9 cellular contexts compared by ENCODE assay signal in the genomic region with DNA sequence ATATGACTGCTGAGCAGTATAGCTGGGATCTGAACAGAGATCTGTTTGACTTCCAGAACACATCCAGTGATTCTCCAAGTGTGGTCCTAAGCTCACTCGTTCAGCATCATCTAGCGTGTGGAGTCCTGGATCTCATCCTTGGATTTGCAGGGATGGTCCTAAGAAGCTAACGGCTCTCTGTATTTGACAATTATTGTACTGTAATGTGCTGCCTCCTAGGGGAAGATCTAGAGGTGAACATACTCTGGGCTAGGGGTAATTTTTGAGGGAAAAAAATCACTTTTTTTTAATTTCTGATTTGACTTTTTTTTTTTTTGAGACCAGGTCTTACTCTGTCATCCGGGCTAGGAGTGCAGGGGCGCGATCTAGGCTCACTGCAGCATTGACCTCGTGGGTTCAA. TPM values are rescaled to one million over a fixed set of nuclear protein-coding genes. Genes with fewer than 3 reads are reported as not detected.
DNase-seq lines count a peak whose midpoint lies in the region; ATAC-seq, FAIRE-seq and TF ChIP-seq lines count a peak whose summit lies in the region.
"Had no signal": no experiment of that assay in that cellular context is flagged by ENCODE, and none has a peak within 500 bp of the region (broad histone marks: within the 10 kb centered on the region; RNA-seq: fewer than 3 reads in every experiment).

No MANE protein-coding gene starts in this region.

- H3K27ac ChIP-seq in right atrium auricular region (no peak overlapping the region), HepG2 (ENCODE audit: extremely low read length, insufficient read depth, low read length) (no peak overlapping the region), ovary (no peak overlapping the region)

- DNase-seq in right atrium auricular region (ENCODE audit: low spot score): no peak
- DNase-seq in left cardiac atrium: no peak
- DNase-seq in NCI-H2227 (lab: John Stamatoyannopoulos, UW; ENCODE audit: unreplicated experiment): peak; percentile 49
- peak; percentile 59 for DNase-seq in astrocyte of the cerebellum (ENCODE audit: low read depth)
- DNase-seq in HepG2 (ENCODE audit: low spot score): peak; percentile 39
- no peak for DNase-seq in ovary

- CTCF ChIA-PET in HepG2 (lab: Yijun Ruan, JAX; ENCODE audit: low intra/inter-chr PET ratio, low total read pairs): interaction anchor here (1.8 to 2.5 kb wide), 2 partner anchors 30 to 125 kb away, joined by 6 to 10 read pairs; no protein-coding TSS in a partner anchor

- peak overlapping the region; percentile 91; the same call in 1 of the 2 replicates for H3K4me2 ChIP-seq in HepG2 (ENCODE audit: low read depth, low read length)

- no peak overlapping the region for H3K9ac ChIP-seq in HepG2 (ENCODE audit: insufficient read depth, low read depth, low read length)

- no peak for FAIRE-seq in HepG2 (lab: Jason Lieb, UNC)
- FAIRE-seq: colon had no signal

- no TSS peak for BruUV-seq in HepG2 (replicated peaks; lab: Mats Ljungman, UMichigan)

- ATAC-seq in left cardiac atrium: no peak
- no peak for ATAC-seq in HepG2
- no peak for ATAC-seq in GM21423 (IDR thresholded peaks at IDR 0.05; ENCODE audit: unreplicated experiment)
- ATAC-seq in HG03039 (IDR thresholded peaks at IDR 0.05; ENCODE audit: unreplicated experiment): no peak

- TF ChIP-seq RAD21 in HepG2 (CRISPR knock-in tag; IDR thresholded peaks at IDR 0.05): no peak

- TF ChIP-seq POLR2A in HepG2 (IDR thresholded peaks at IDR 0.05; ENCODE audit: insufficient read depth in 1 of 2, low read depth in 2 of 2, low read length in 2 of 2) (no peak), ovary (IDR thresholded peaks at IDR 0.05) (no peak)

- H3K9me3 ChIP-seq in right atrium auricular region (no peaks in the 10 kb centered on the region), HepG2 (ENCODE audit: low read length) (no peaks in the 10 kb centered on the region), ovary (no peaks in the 10 kb centered on the region)

- peak; percentile 28 to 60 for TF ChIP-seq CTCF in right atrium auricular region (IDR thresholded peaks at IDR 0.05)
- peak; percentile 68 for TF ChIP-seq CTCF in astrocyte of the cerebellum (IDR thresholded peaks at IDR 0.05; ENCODE audit: low read depth, low read length, missing control alignments)
- peak; percentile 53 for TF ChIP-seq CTCF in HepG2 (CRISPR knock-in tag; IDR thresholded peaks at IDR 0.05)
- TF ChIP-seq CTCF in ovary (IDR thresholded peaks at IDR 0.05): peak in 1 of 3 donors; percentile 26

- peaks cover 0 to 19% of the 10 kb centered on the region in 2 donors for H3K4me1 ChIP-seq in right atrium auricular region
- peaks cover 57% of the 10 kb centered on the region for H3K4me1 ChIP-seq in HepG2 (ENCODE audit: insufficient read depth, low read length)
- peaks cover 7% of the 10 kb centered on the region for H3K4me1 ChIP-seq in ovary (ENCODE audit: insufficient read depth)

- H4K20me1 ChIP-seq in HepG2 (ENCODE audit: insufficient read depth, low read length): no peaks in the 10 kb centered on the region

- H2AFZ ChIP-seq in HepG2 (ENCODE audit: low read length): no peak overlapping the region

- H3K4me3 ChIP-seq in right atrium auricular region (no peak overlapping the region), astrocyte of the cerebellum (ENCODE audit: low read depth, low read length) (no peak overlapping the region), HepG2 (replicated peaks in 1 of 3; ENCODE audit: insufficient read depth in 1 of 3, low read depth in 2 of 3, low read length in 3 of 3) (no peak overlapping the region), ovary (no peak overlapping the region)

- H3K36me3 ChIP-seq in right atrium auricular region: no peaks in the 10 kb centered on the region
- H3K36me3 ChIP-seq in HepG2 (replicated peaks in 1 of 2; ENCODE audit: control insufficient read depth in 1 of 2, insufficient read depth in 2 of 2, low read length in 2 of 2): no peaks in the 10 kb centered on the region
- H3K36me3 ChIP-seq in ovary: no peaks in the 10 kb centered on the region

- no peaks in the 10 kb centered on the region for H3K27me3 ChIP-seq in right atrium auricular region
- H3K27me3 ChIP-seq in HepG2 (ENCODE audit: control insufficient read depth in 1 of 2, insufficient read depth in 2 of 2, low read length in 2 of 2): no peaks in the 10 kb centered on the region
- H3K27me3 ChIP-seq in ovary: no peaks in the 10 kb centered on the region

- intact Hi-C loops in left cardiac atrium (cut with DNase I): loop anchor here in 1 of 2 donors (5.0 to 10.0 kb wide), 2 partner anchors 130 to 327 kb away; no protein-coding TSS in a partner anchor
- intact Hi-C loops in HepG2 (cut with micrococcal nuclease; ENCODE audit: unreplicated experiment): loop anchor here (1.0 kb wide), 1 partner anchor 125 kb away; no protein-coding TSS in a partner anchor
- intact Hi-C loops in ovary (cut with DNase I): no loop called here

- TF ChIP-seq EP300 in HepG2 (IDR thresholded peaks at IDR 0.05; ENCODE audit: low read depth in 2 of 2, low read length in 2 of 2) (no peak), HepG2 (CRISPR knock-in tag; IDR thresholded peaks at IDR 0.05; ENCODE audit: borderline replicate concordance) (no peak), ovary (IDR thresholded peaks at IDR 0.05) (no peak)

- 56% methylated on average over 7 of the region's 7 CpGs for WGBS in HepG2 (ENCODE audit: low lambda C conversion rate)
- 42 to 58% (median 47%) methylated on average over 7 of the region's 7 CpGs for WGBS in ovary, 3 donors

- no peaks in the 10 kb centered on the region for H3K79me2 ChIP-seq in HepG2 (ENCODE audit: insufficient read depth, low read length)

- POLR2A ChIA-PET in HepG2 (lab: Yijun Ruan, JAX): interaction anchor here (0.7 to 1.4 kb wide), 2 partner anchors 18 to 38 kb away, joined by 3 to 5 read pairs; a partner anchor contains a TSS

- in situ Hi-C loops in astrocyte of the cerebellum (cut with HindIII; ENCODE audit: low sequenced_read_pairs): no loop called here
- in situ Hi-C loops in HepG2 (cut with HindIII; ENCODE audit: extremely low pct_ligation_motif_present, low pct_unique_long_range_greater_than_20kb): no loop called here

RNA-seq across cellular contexts. Expression of a gene that starts 1.5 kb away (rescaled TPM):
- 10 to 100 TPM in 1 of 2 donors, 1 to 10 TPM in 1; 7.2 to 12.0 TPM for total RNA-seq in right atrium auricular region
- 10 to 100 TPM in 1 of 2 donors, 1 to 10 TPM in 1; 6.3 to 12.6 TPM for total RNA-seq in left cardiac atrium
- 6.3 and 7.9 TPM in 2 replicates for total RNA-seq in HepG2 (2016; rRNA removed; fragmentation: Illumina TruSeq; extraction: Trizol)
- 0.44 and 0.81 TPM in 2 replicates for total RNA-seq in HepG2 (2016; cell fraction: cytosol; rRNA removed; fragmentation: Illumina TruSeq; extraction: Trizol; ENCODE audit: low read depth)
- 6.9 and 8.1 TPM in 2 replicates for total RNA-seq in HepG2 (2016; cell fraction: insoluble cytoplasmic fraction; rRNA removed; fragmentation: Illumina TruSeq; extraction: Trizol)
- total RNA-seq in HepG2 (2016; cell fraction: membrane; rRNA removed; fragmentation: Illumina TruSeq; extraction: Trizol): 1.8 and 2.6 TPM in 2 replicates
- 7.9 and 8.8 TPM in 2 replicates for total RNA-seq in HepG2 (2016; cell fraction: nucleus; rRNA removed; fragmentation: Illumina TruSeq; extraction: Trizol)
- polyA plus RNA-seq in HepG2 (2011; rRNA removed): 1.9 and 2.2 TPM in 2 replicates
- polyA plus RNA-seq in HepG2 (2011; cell fraction: cytosol; rRNA removed): 1.0 and 2.0 TPM in 2 replicates
- polyA plus RNA-seq in HepG2 (2011; cell fraction: nucleus; rRNA removed): 0.74 and 1.4 TPM in 2 replicates
- polyA plus RNA-seq in HepG2 (2012): 1.9 and 2.5 TPM in 2 replicates
- polyA plus RNA-seq in HepG2 (2016; cell fraction: cytosol; fragmentation: Illumina TruSeq; extraction: Trizol; ENCODE audit: low read depth): 0.12 and 0.19 TPM in 2 replicates
- 2.6 and 2.7 TPM in 2 replicates for polyA plus RNA-seq in HepG2 (2016; cell fraction: insoluble cytoplasmic fraction; fragmentation: Illumina TruSeq; extraction: Trizol; ENCODE audit: low read depth)
- polyA plus RNA-seq in HepG2 (2016; cell fraction: membrane; fragmentation: Illumina TruSeq; extraction: Trizol; ENCODE audit: low read depth): 0.38 and 0.41 TPM in 2 replicates
- polyA plus RNA-seq in HepG2 (2016; cell fraction: nucleus; fragmentation: Illumina TruSeq; extraction: Trizol; ENCODE audit: insufficient read depth, low read depth): 5.0 and 5.5 TPM in 2 replicates
- 14.1 and 15.8 TPM in 2 replicates for polyA minus RNA-seq in HepG2 (2011; rRNA and poly(A)+ RNA removed; ENCODE audit: low replicate concordance)
- 5.9 and 6.4 TPM in 2 replicates for polyA minus RNA-seq in HepG2 (2011; cell fraction: cytosol; rRNA and poly(A)+ RNA removed)
- 4.9 and 5.8 TPM in 2 replicates for polyA minus RNA-seq in HepG2 (2011; cell fraction: nucleus; rRNA and poly(A)+ RNA removed)
- total RNA-seq in ovary: 10 to 100 TPM; 11.0 to 19.0 (median 16.9) TPM
- 10 to 100 TPM in 1 of 2 donors, 1 to 10 TPM in 1; 4.4 to 13.3 TPM for polyA plus RNA-seq in ovary

RNA-seq across cellular contexts. Expression of a gene that starts 17.4 kb away (rescaled TPM):
- total RNA-seq in right atrium auricular region: under 1 TPM in 1 of 2 donors, not detected in 1; 0.08 TPM
- under 1 TPM in 1 of 2 donors, not detected in 1; 0.16 TPM for total RNA-seq in left cardiac atrium
- not detected in 2 replicates for total RNA-seq in HepG2 (2016; rRNA removed; fragmentation: Illumina TruSeq; extraction: Trizol)
- total RNA-seq in HepG2 (2016; cell fraction: cytosol; rRNA removed; fragmentation: Illumina TruSeq; extraction: Trizol; ENCODE audit: low read depth): not detected in 2 replicates
- total RNA-seq in HepG2 (2016; cell fraction: insoluble cytoplasmic fraction; rRNA removed; fragmentation: Illumina TruSeq; extraction: Trizol): not detected in 2 replicates
- total RNA-seq in HepG2 (2016; cell fraction: membrane; rRNA removed; fragmentation: Illumina TruSeq; extraction: Trizol): not detected in 2 replicates
- not detected in 2 replicates for total RNA-seq in HepG2 (2016; cell fraction: nucleus; rRNA removed; fragmentation: Illumina TruSeq; extraction: Trizol)
- 0.01 TPM in 2 replicates for polyA plus RNA-seq in HepG2 (2011; rRNA removed)
- not detected in 2 replicates for polyA plus RNA-seq in HepG2 (2011; cell fraction: cytosol; rRNA removed)
- not detected in 2 replicates for polyA plus RNA-seq in HepG2 (2011; cell fraction: nucleus; rRNA removed)
- not detected in 2 replicates for polyA plus RNA-seq in HepG2 (2012)
- polyA plus RNA-seq in HepG2 (2016; cell fraction: cytosol; fragmentation: Illumina TruSeq; extraction: Trizol; ENCODE audit: low read depth): not detected in 2 replicates
- not detected in 2 replicates for polyA plus RNA-seq in HepG2 (2016; cell fraction: insoluble cytoplasmic fraction; fragmentation: Illumina TruSeq; extraction: Trizol; ENCODE audit: low read depth)
- not detected in 2 replicates for polyA plus RNA-seq in HepG2 (2016; cell fraction: membrane; fragmentation: Illumina TruSeq; extraction: Trizol; ENCODE audit: low read depth)
- not detected in 2 replicates for polyA plus RNA-seq in HepG2 (2016; cell fraction: nucleus; fragmentation: Illumina TruSeq; extraction: Trizol; ENCODE audit: insufficient read depth, low read depth)
- 0.10 TPM in 1 of 2 replicates, not detected in the other for polyA minus RNA-seq in HepG2 (2011; rRNA and poly(A)+ RNA removed; ENCODE audit: low replicate concordance)
- not detected in 2 replicates for polyA minus RNA-seq in HepG2 (2011; cell fraction: cytosol; rRNA and poly(A)+ RNA removed)
- not detected in 2 replicates for polyA minus RNA-seq in HepG2 (2011; cell fraction: nucleus; rRNA and poly(A)+ RNA removed)
- under 1 TPM; 0.05 to 0.46 (median 0.13) TPM for total RNA-seq in ovary
- polyA plus RNA-seq in ovary: under 1 TPM; 0.25 to 0.68 TPM

RNA-seq across cellular contexts. Expression of a gene that starts 38.4 kb away (rescaled TPM):
- total RNA-seq in right atrium auricular region (1 to 10 TPM; 1.6 to 2.3 TPM), left cardiac atrium (1 to 10 TPM; 3.3 to 4.1 TPM), HepG2 (2016; rRNA removed; fragmentation: Illumina TruSeq; extraction: Trizol) (2.1 TPM in 2 replicates), ovary (1 to 10 TPM; 2.0 to 6.1 (median 5.5) TPM)
- total RNA-seq in HepG2 (2016; cell fraction: cytosol; rRNA removed; fragmentation: Illumina TruSeq; extraction: Trizol; ENCODE audit: low read depth): 0.09 and 0.61 TPM in 2 replicates
- 1.7 and 1.9 TPM in 2 replicates for total RNA-seq in HepG2 (2016; cell fraction: insoluble cytoplasmic fraction; rRNA removed; fragmentation: Illumina TruSeq; extraction: Trizol)
- 1.3 and 1.5 TPM in 2 replicates for total RNA-seq in HepG2 (2016; cell fraction: membrane; rRNA removed; fragmentation: Illumina TruSeq; extraction: Trizol)
- 1.7 and 1.9 TPM in 2 replicates for total RNA-seq in HepG2 (2016; cell fraction: nucleus; rRNA removed; fragmentation: Illumina TruSeq; extraction: Trizol)
- polyA plus RNA-seq in HepG2 (2011; rRNA removed) (1.9 and 2.9 TPM in 2 replicates), ovary (1 to 10 TPM; 4.2 to 7.6 TPM)
- polyA plus RNA-seq in HepG2 (2011; cell fraction: cytosol; rRNA removed): 1.5 and 2.1 TPM in 2 replicates
- 2.0 and 3.2 TPM in 2 replicates for polyA plus RNA-seq in HepG2 (2011; cell fraction: nucleus; rRNA removed)
- polyA plus RNA-seq in HepG2 (2012): 1.1 and 2.0 TPM in 2 replicates
- 0.50 and 1.1 TPM in 2 replicates for polyA plus RNA-seq in HepG2 (2016; cell fraction: cytosol; fragmentation: Illumina TruSeq; extraction: Trizol; ENCODE audit: low read depth)
- 1.8 and 2.1 TPM in 2 replicates for polyA plus RNA-seq in HepG2 (2016; cell fraction: insoluble cytoplasmic fraction; fragmentation: Illumina TruSeq; extraction: Trizol; ENCODE audit: low read depth)
- 1.1 and 1.7 TPM in 2 replicates for polyA plus RNA-seq in HepG2 (2016; cell fraction: membrane; fragmentation: Illumina TruSeq; extraction: Trizol; ENCODE audit: low read depth)
- polyA plus RNA-seq in HepG2 (2016; cell fraction: nucleus; fragmentation: Illumina TruSeq; extraction: Trizol; ENCODE audit: insufficient read depth, low read depth): 1.8 and 2.0 TPM in 2 replicates
- polyA minus RNA-seq in HepG2 (2011; rRNA and poly(A)+ RNA removed; ENCODE audit: low replicate concordance): 5.4 and 13.9 TPM in 2 replicates
- polyA minus RNA-seq in HepG2 (2011; cell fraction: cytosol; rRNA and poly(A)+ RNA removed): 0.97 and 1.8 TPM in 2 replicates
- 8.4 and 13.9 TPM in 2 replicates for polyA minus RNA-seq in HepG2 (2011; cell fraction: nucleus; rRNA and poly(A)+ RNA removed)

RNA-seq across cellular contexts. Expression of a gene that starts 38.5 kb away (rescaled TPM):
- total RNA-seq in right atrium auricular region (10 to 100 TPM; 18.4 to 21.1 TPM), left cardiac atrium (10 to 100 TPM; 14.1 to 22.1 TPM), HepG2 (2016; rRNA removed; fragmentation: Illumina TruSeq; extraction: Trizol) (20.0 and 23.8 TPM in 2 replicates), ovary (10 to 100 TPM; 24.3 to 32.1 (median 28.1) TPM)
- 2.1 and 2.4 TPM in 2 replicates for total RNA-seq in HepG2 (2016; cell fraction: cytosol; rRNA removed; fragmentation: Illumina TruSeq; extraction: Trizol; ENCODE audit: low read depth)
- 19.2 and 20.9 TPM in 2 replicates for total RNA-seq in HepG2 (2016; cell fraction: insoluble cytoplasmic fraction; rRNA removed; fragmentation: Illumina TruSeq; extraction: Trizol)
- 7.7 and 9.2 TPM in 2 replicates for total RNA-seq in HepG2 (2016; cell fraction: membrane; rRNA removed; fragmentation: Illumina TruSeq; extraction: Trizol)
- 34.9 and 36.0 TPM in 2 replicates for total RNA-seq in HepG2 (2016; cell fraction: nucleus; rRNA removed; fragmentation: Illumina TruSeq; extraction: Trizol)
- polyA plus RNA-seq in HepG2 (2011; rRNA removed) (18.8 and 23.4 TPM in 2 replicates), ovary (10 to 100 TPM; 14.1 to 30.4 TPM)
- polyA plus RNA-seq in HepG2 (2011; cell fraction: cytosol; rRNA removed): 13.2 and 13.8 TPM in 2 replicates
- polyA plus RNA-seq in HepG2 (2011; cell fraction: nucleus; rRNA removed): 41.0 and 44.0 TPM in 2 replicates
- 13.8 and 14.7 TPM in 2 replicates for polyA plus RNA-seq in HepG2 (2012)
- 0.90 and 0.95 TPM in 2 replicates for polyA plus RNA-seq in HepG2 (2016; cell fraction: cytosol; fragmentation: Illumina TruSeq; extraction: Trizol; ENCODE audit: low read depth)
- polyA plus RNA-seq in HepG2 (2016; cell fraction: insoluble cytoplasmic fraction; fragmentation: Illumina TruSeq; extraction: Trizol; ENCODE audit: low read depth): 12.6 and 14.4 TPM in 2 replicates
- 2.4 and 2.5 TPM in 2 replicates for polyA plus RNA-seq in HepG2 (2016; cell fraction: membrane; fragmentation: Illumina TruSeq; extraction: Trizol; ENCODE audit: low read depth)
- polyA plus RNA-seq in HepG2 (2016; cell fraction: nucleus; fragmentation: Illumina TruSeq; extraction: Trizol; ENCODE audit: insufficient read depth, low read depth): 61.7 and 65.5 TPM in 2 replicates
- polyA minus RNA-seq in HepG2 (2011; rRNA and poly(A)+ RNA removed; ENCODE audit: low replicate concordance): 60.1 and 67.3 TPM in 2 replicates
- polyA minus RNA-seq in HepG2 (2011; cell fraction: cytosol; rRNA and poly(A)+ RNA removed): 18.8 and 19.3 TPM in 2 replicates
- polyA minus RNA-seq in HepG2 (2011; cell fraction: nucleus; rRNA and poly(A)+ RNA removed): 47.7 and 47.8 TPM in 2 replicates

Comparison
In these comparisons a context has a peak if more than half of its experiments do, and no peak if none do; other contexts are left out.
1. DNase-seq: peak in NCI-H2227 (single experiment), astrocyte of the cerebellum (single experiment) and HepG2 (single experiment); none in right atrium auricular region (single experiment), left cardiac atrium (single experiment) and ovary (0 of 5).